Comparison of ENCODE assay signal across 20 cellular contexts in the genomic region with DNA sequence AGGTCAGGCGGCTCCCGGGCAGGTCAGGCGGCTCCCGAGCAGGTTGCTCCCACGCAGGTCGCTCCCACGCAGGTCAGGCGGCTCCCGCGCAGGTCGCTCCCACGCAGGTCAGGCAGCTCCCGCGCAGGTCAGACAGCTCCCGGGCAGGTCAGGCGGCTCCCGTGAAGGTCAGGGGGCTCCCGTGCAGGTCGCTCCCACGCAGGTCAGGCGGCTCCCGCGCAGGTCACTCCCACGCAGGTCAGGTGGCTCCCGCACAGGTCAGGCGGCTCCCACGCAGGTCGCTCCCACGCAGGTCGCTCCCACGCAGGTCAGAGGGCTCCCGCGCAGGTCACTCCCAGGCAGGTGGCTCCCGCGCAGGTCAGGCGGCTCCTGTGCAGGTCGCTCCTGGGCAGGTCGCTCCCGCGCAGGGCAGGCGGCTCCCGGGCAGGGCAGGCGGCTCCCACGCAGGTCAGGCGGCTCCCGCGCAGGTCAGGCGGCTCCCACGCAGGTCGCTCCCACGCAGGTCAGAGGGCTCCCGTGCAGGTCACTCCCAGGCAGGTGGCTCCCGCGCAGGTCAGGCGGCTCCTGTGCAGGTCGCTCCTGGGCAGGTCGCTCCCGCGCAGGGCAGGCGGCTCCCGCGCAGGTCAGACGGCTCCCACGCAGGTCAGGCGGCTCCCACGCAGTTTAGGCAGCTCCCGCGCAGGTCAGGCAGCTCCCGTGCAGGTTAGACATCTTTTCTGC. TPM values are rescaled to one million over a fixed set of nuclear protein-coding genes. Genes with fewer than 3 reads are reported as not detected.
DNase-seq lines count a peak whose midpoint lies in the region; ATAC-seq, FAIRE-seq and TF ChIP-seq lines count a peak whose summit lies in the region.
"Had no signal": no experiment of that assay in that cellular context is flagged by ENCODE, and none has a peak within 500 bp of the region (broad histone marks: within the 10 kb centered on the region; RNA-seq: fewer than 3 reads in every experiment).

No MANE protein-coding gene starts in this region.

- peaks cover 4% of the 10 kb centered on the region for H3K9me1 ChIP-seq in K562 (ENCODE audit: control insufficient read depth, insufficient read depth, low read length)

- no peak overlapping the region for H2BK5ac ChIP-seq in neuronal stem cell (ENCODE audit: low read length)

- peak overlapping the region; percentile 21 for H3K14ac ChIP-seq in neuronal stem cell (ENCODE audit: low read length)

- no peak overlapping the region for H3K27ac Mint-ChIP-seq in endodermal cell
- H3K27ac Mint-ChIP-seq in activated naive CD4-positive, alpha-beta T cell treated with anti-CD3 and anti-CD28 coated beads for 36 hours: no peak overlapping the region
- no peak overlapping the region for H3K27ac Mint-ChIP-seq in activated T-helper 1 cell treated with anti-CD3 and anti-CD28 coated beads, Interleukin-12 subunit alpha, Interleukin-12 subunit beta, Interleukin-2, Interleukin-4 antibody, amounts not matched to agents 30 ng/mL and 10 ng/mL and 1 ng/mL, durations not matched to agents 14 hours and 24 hours and 36 hours
- H3K27ac Mint-ChIP-seq: CD14-positive monocyte; CD4-positive, alpha-beta memory T cell had no signal

- H4K8ac ChIP-seq in neuronal stem cell (ENCODE audit: low read depth, low read length): no peak overlapping the region

- no peak overlapping the region for H3K4me3 Mint-ChIP-seq in endodermal cell
- no peak overlapping the region for H3K4me3 Mint-ChIP-seq in activated naive CD4-positive, alpha-beta T cell treated with anti-CD3 and anti-CD28 coated beads for 36 hours
- no peak overlapping the region for H3K4me3 Mint-ChIP-seq in activated T-helper 1 cell treated with anti-CD3 and anti-CD28 coated beads, Interleukin-12 subunit alpha, Interleukin-12 subunit beta, Interleukin-2, Interleukin-4 antibody, amounts not matched to agents 30 ng/mL and 10 ng/mL and 1 ng/mL, durations not matched to agents 14 hours and 24 hours and 36 hours
- H3K4me3 Mint-ChIP-seq: CD14-positive monocyte; CD4-positive, alpha-beta memory T cell had no signal

- no peak overlapping the region for H2BK120ac ChIP-seq in neuronal stem cell (ENCODE audit: low read depth, low read length)

- FAIRE-seq in K562 (lab: Jason Lieb, UNC): no peak
- FAIRE-seq: A549, GM12892, GM18507, HTR-8/SVneo had no signal

- no peak overlapping the region for H2AFZ ChIP-seq in K562 (ENCODE audit: low read depth, low read length)
- no peak overlapping the region for H2AFZ ChIP-seq in neuronal stem cell (ENCODE audit: low read length)
- H2AFZ ChIP-seq: GM23248 had no signal

- H3K4me3 ChIP-seq in K562: no peak overlapping the region
- H3K4me3 ChIP-seq in endodermal cell (ENCODE audit: low read length): no peak overlapping the region
- H3K4me3 ChIP-seq in neuronal stem cell (ENCODE audit: low read length in 2 of 2): no peak overlapping the region
- no peak overlapping the region for H3K4me3 ChIP-seq in upper lobe of right lung
- H3K4me3 ChIP-seq: A549, BLaER1, GM23248, HAP-1 had no signal

- no peak overlapping the region for H3K27ac ChIP-seq in K562 (ENCODE audit: extremely low read depth, low read depth, low read length)
- H3K27ac ChIP-seq in endodermal cell (ENCODE audit: low read depth, low read length): no peak overlapping the region
- no peak overlapping the region for H3K27ac ChIP-seq in neuronal stem cell (replicated peaks; ENCODE audit: low read length)
- H3K27ac ChIP-seq in upper lobe of right lung: no peak overlapping the region
- H3K27ac ChIP-seq: A549, BLaER1, GM23248 had no signal

- in situ Hi-C loops in K562 (cut with MboI): no loop called here

- TF ChIP-seq EP300 in K562 (IDR thresholded peaks at IDR 0.05; ENCODE audit: low read length): no peak

- no peak overlapping the region for H4K91ac ChIP-seq in neuronal stem cell (ENCODE audit: low read depth, low read length, poor library complexity)

- peaks cover 7% of the 10 kb centered on the region; the same call in 1 of the 2 replicates for H4K20me1 ChIP-seq in K562 (replicated peaks; ENCODE audit: control insufficient read depth, insufficient read depth, low read length)
- H4K20me1 ChIP-seq: BLaER1 had no signal

- no peak overlapping the region for H3K4ac ChIP-seq in neuronal stem cell (ENCODE audit: low read length)

- no peaks in the 10 kb centered on the region for H3K79me1 ChIP-seq in neuronal stem cell (ENCODE audit: low read depth, low read length)

- no peak overlapping the region for H3K23ac ChIP-seq in neuronal stem cell (ENCODE audit: low read depth, low read length, poor library complexity)

- TF ChIP-seq RAD21 in K562 (CRISPR knock-in tag; conservative IDR thresholded peaks at IDR 0.05 in 1 of 2, IDR thresholded peaks at IDR 0.05 in 1 of 2): no peak

- H3K36me3 ChIP-seq in K562 (ENCODE audit: control insufficient read depth, insufficient read depth, low read length): no peaks in the 10 kb centered on the region
- H3K36me3 ChIP-seq in endodermal cell (ENCODE audit: control insufficient read depth, insufficient read depth, low read length): no peaks in the 10 kb centered on the region
- H3K36me3 ChIP-seq in neuronal stem cell (replicated peaks in 1 of 2; ENCODE audit: control insufficient read depth in 2 of 2, insufficient read depth in 2 of 2, low read length in 2 of 2): no peaks in the 10 kb centered on the region
- no peaks in the 10 kb centered on the region for H3K36me3 ChIP-seq in upper lobe of right lung
- H3K36me3 ChIP-seq: BLaER1, HAP-1 had no signal

- no peaks in the 10 kb centered on the region for H3K4me1 Mint-ChIP-seq in endodermal cell
- no peaks in the 10 kb centered on the region for H3K4me1 Mint-ChIP-seq in activated naive CD4-positive, alpha-beta T cell treated with anti-CD3 and anti-CD28 coated beads for 36 hours (ENCODE audit: low read depth)
- no peaks in the 10 kb centered on the region for H3K4me1 Mint-ChIP-seq in activated T-helper 1 cell treated with anti-CD3 and anti-CD28 coated beads, Interleukin-12 subunit alpha, Interleukin-12 subunit beta, Interleukin-2, Interleukin-4 antibody, amounts not matched to agents 30 ng/mL and 10 ng/mL and 1 ng/mL, durations not matched to agents 14 hours and 24 hours and 36 hours (ENCODE audit: low read depth)
- H3K4me1 Mint-ChIP-seq: CD14-positive monocyte; CD4-positive, alpha-beta memory T cell had no signal

- BruUV-seq in K562 (replicated peaks; lab: Mats Ljungman, UMichigan): no TSS peak

- H3K18ac ChIP-seq in neuronal stem cell (ENCODE audit: low read length): peak overlapping the region; percentile 57

- peaks cover 0 to 13% of the 10 kb centered on the region in 2 experiments; a peak in 1 of 5 replicates for H3K4me1 ChIP-seq in K562 (replicated peaks in 1 of 2; ENCODE audit: control insufficient read depth in 2 of 2, insufficient read depth in 2 of 2, low read length in 2 of 2)
- H3K4me1 ChIP-seq in endodermal cell (ENCODE audit: control insufficient read depth, insufficient read depth, low read length): no peaks in the 10 kb centered on the region
- no peaks in the 10 kb centered on the region for H3K4me1 ChIP-seq in neuronal stem cell (ENCODE audit: control insufficient read depth in 2 of 2, insufficient read depth in 1 of 2, low read depth in 1 of 2, low read length in 2 of 2)
- no peaks in the 10 kb centered on the region for H3K4me1 ChIP-seq in upper lobe of right lung
- H3K4me1 ChIP-seq: A549, BLaER1, HAP-1 had no signal

- no peaks in the 10 kb centered on the region for H3K9me3 Mint-ChIP-seq in endodermal cell
- no peaks in the 10 kb centered on the region for H3K9me3 Mint-ChIP-seq in activated naive CD4-positive, alpha-beta T cell treated with anti-CD3 and anti-CD28 coated beads for 36 hours
- peaks cover 4% of the 10 kb centered on the region for H3K9me3 Mint-ChIP-seq in activated T-helper 1 cell treated with anti-CD3 and anti-CD28 coated beads, Interleukin-12 subunit alpha, Interleukin-12 subunit beta, Interleukin-2, Interleukin-4 antibody, amounts not matched to agents 30 ng/mL and 10 ng/mL and 1 ng/mL, durations not matched to agents 14 hours and 24 hours and 36 hours

- no peaks in the 10 kb centered on the region for H3K36me3 Mint-ChIP-seq in endodermal cell (ENCODE audit: low read depth)
- no peaks in the 10 kb centered on the region for H3K36me3 Mint-ChIP-seq in activated naive CD4-positive, alpha-beta T cell treated with anti-CD3 and anti-CD28 coated beads for 36 hours (ENCODE audit: low read depth)
- H3K36me3 Mint-ChIP-seq in activated T-helper 1 cell treated with anti-CD3 and anti-CD28 coated beads, Interleukin-12 subunit alpha, Interleukin-12 subunit beta, Interleukin-2, Interleukin-4 antibody, amounts not matched to agents 30 ng/mL and 10 ng/mL and 1 ng/mL, durations not matched to agents 14 hours and 24 hours and 36 hours (ENCODE audit: low read depth): no peaks in the 10 kb centered on the region
- H3K36me3 Mint-ChIP-seq: CD14-positive monocyte; CD4-positive, alpha-beta memory T cell had no signal

- intact Hi-C loops in K562 (cut with micrococcal nuclease): no loop called here
- intact Hi-C loops in upper lobe of right lung (cut with DNase I): no loop called here
- intact Hi-C loops in activated naive CD4-positive, alpha-beta T cell treated with anti-CD3 and anti-CD28 coated beads for 36 hours (cut with micrococcal nuclease): no loop called here
- intact Hi-C loops in activated T-helper 1 cell treated with anti-CD3 and anti-CD28 coated beads, Interleukin-12 subunit alpha, Interleukin-12 subunit beta, Interleukin-2, Interleukin-4 antibody, amounts not matched to agents 30 ng/mL and 10 ng/mL and 1 ng/mL, durations not matched to agents 14 hours and 24 hours and 36 hours (cut with micrococcal nuclease): no loop called here

- ATAC-seq in K562 (no peak), upper lobe of right lung (no peak)
- ATAC-seq: A549 had no signal

- no peak overlapping the region for H2BK12ac ChIP-seq in neuronal stem cell (ENCODE audit: low read length)

- TF ChIP-seq POLR2A in K562 (conservative IDR thresholded peaks at IDR 0.05): no peak

- peaks cover 9% of the 10 kb centered on the region for H3K27me3 Mint-ChIP-seq in endodermal cell (ENCODE audit: insufficient read depth)
- peaks cover 3% of the 10 kb centered on the region for H3K27me3 Mint-ChIP-seq in activated naive CD4-positive, alpha-beta T cell treated with anti-CD3 and anti-CD28 coated beads for 36 hours (ENCODE audit: low read depth)
- H3K27me3 Mint-ChIP-seq in activated T-helper 1 cell treated with anti-CD3 and anti-CD28 coated beads, Interleukin-12 subunit alpha, Interleukin-12 subunit beta, Interleukin-2, Interleukin-4 antibody, amounts not matched to agents 30 ng/mL and 10 ng/mL and 1 ng/mL, durations not matched to agents 14 hours and 24 hours and 36 hours (ENCODE audit: insufficient read depth): no peaks in the 10 kb centered on the region

- H3K79me2 ChIP-seq in K562 (ENCODE audit: control insufficient read depth, insufficient read depth, low read length): no peaks in the 10 kb centered on the region

- H3K9ac ChIP-seq in K562 (ENCODE audit: insufficient read depth in 1 of 2, low read depth in 2 of 2, low read length in 2 of 2) (no peak overlapping the region), endodermal cell (ENCODE audit: extremely low read depth, low read length, poor library complexity, severe bottlenecking) (no peak overlapping the region), neuronal stem cell (ENCODE audit: low read depth, low read length, poor library complexity) (no peak overlapping the region)
- H3K9ac ChIP-seq: BLaER1, GM23248 had no signal

- CTCF ChIA-PET in K562 (lab: Yijun Ruan, JAX; ENCODE audit: low intra/inter-chr PET ratio): no interaction called here
- CTCF ChIA-PET in activated naive CD4-positive, alpha-beta T cell treated with anti-CD3 and anti-CD28 coated beads for 36 hours (lab: Charles Lee): interaction anchor here (1.1 kb wide), 1 partner anchor 178 kb away, joined by 3 read pairs; no protein-coding TSS in a partner anchor

- H2AK5ac ChIP-seq in neuronal stem cell (ENCODE audit: low read depth, low read length): no peak overlapping the region

- peaks cover 18 to 74% of the 10 kb centered on the region in 2 experiments; a peak in 4 of 5 replicates for H3K27me3 ChIP-seq in K562 (ENCODE audit: control insufficient read depth in 2 of 2, insufficient read depth in 2 of 2, low read length in 2 of 2)
- H3K27me3 ChIP-seq in endodermal cell (ENCODE audit: control insufficient read depth, insufficient read depth, low read length, poor library complexity, severe bottlenecking): no peaks in the 10 kb centered on the region
- H3K27me3 ChIP-seq in neuronal stem cell (ENCODE audit: control insufficient read depth in 3 of 3, insufficient read depth in 3 of 3, low read depth in 1 of 3, low read length in 3 of 3): peaks cover 0 to 9% (median 0%) of the 10 kb centered on the region in 3 experiments
- H3K27me3 ChIP-seq in upper lobe of right lung: no peaks in the 10 kb centered on the region
- H3K27me3 ChIP-seq: BLaER1 had no signal

- POLR2A ChIA-PET in K562 (lab: Yijun Ruan, JAX): interaction anchor here (0.6 kb wide), 1 partner anchor 14 kb away, joined by 4 read pairs; no protein-coding TSS in a partner anchor

- H3K4me2 ChIP-seq in K562 (ENCODE audit: insufficient read depth, low read length) (no peak overlapping the region), neuronal stem cell (ENCODE audit: insufficient read depth, low read length, poor library complexity, severe bottlenecking) (no peak overlapping the region)
- H3K4me2 ChIP-seq: A549, BLaER1 had no signal

- H3K9me3 ChIP-seq in K562 (replicated peaks; ENCODE audit: control insufficient read depth, insufficient read depth, low read depth, low read length) (no peaks in the 10 kb centered on the region), endodermal cell (ENCODE audit: control insufficient read depth, low read length) (peaks cover 60% of the 10 kb centered on the region), neuronal stem cell (replicated peaks in 1 of 2; ENCODE audit: control insufficient read depth in 2 of 2, insufficient read depth in 1 of 2, low read depth in 1 of 2, low read length in 2 of 2) (no peaks in the 10 kb centered on the region), upper lobe of right lung (no peaks in the 10 kb centered on the region)
- H3K9me3 ChIP-seq: A549, BLaER1, HAP-1 had no signal

- 19% methylated on average over 69 of the region's 69 CpGs for WGBS in K562 (ENCODE audit: insufficient coverage, low coverage, missing lambda C conversion rate)
- 87 to 91% methylated on average over 26 to 69 of the region's 69 CpGs for WGBS in endodermal cell (ENCODE audit: insufficient coverage in 1 of 2, insufficient read length in 1 of 2), 2 experiments
- no CpG with 5 or more reads among the region's 69 CpGs for WGBS in neuronal stem cell (ENCODE audit: extremely low coverage in 2 of 2, insufficient read length in 2 of 2, insufficient replicate concordance in 1 of 2), 2 donors

- H2BK15ac ChIP-seq in neuronal stem cell (ENCODE audit: low read length): no peak overlapping the region

- DNase-seq in K562 (ENCODE audit: extremely low read depth in 1 of 4, low spot score in 3 of 4) (no peak), endodermal cell (peak; percentile 31), neuronal stem cell (ENCODE audit: low spot score) (no peak), upper lobe of right lung (peak; percentile 43), foreskin melanocyte (no peak)
- DNase-seq in activated naive CD4-positive, alpha-beta T cell treated with anti-CD3 and anti-CD28 coated beads for 36 hours: no peak
- DNase-seq in activated T-helper 1 cell treated with anti-CD3 and anti-CD28 coated beads, Interleukin-12 subunit alpha, Interleukin-12 subunit beta, Interleukin-2, Interleukin-4 antibody, amounts not matched to agents 30 ng/mL and 10 ng/mL and 1 ng/mL, durations not matched to agents 14 hours and 24 hours and 36 hours (ENCODE audit: low spot score): no peak
- DNase-seq: CD4-positive, alpha-beta memory T cell; DMS153; DMS79; GDM1; GM23248; IMR-90 had no signal

- no peak for TF ChIP-seq CTCF in K562 (IDR thresholded peaks at IDR 0.05 in 2 of 3, conservative IDR thresholded peaks at IDR 0.05 in 1 of 3; ENCODE audit: insufficient read depth in 2 of 3, low read depth in 1 of 3, low read length in 3 of 3)
- TF ChIP-seq CTCF in endodermal cell (conservative IDR thresholded peaks at IDR 0.05): no peak
- TF ChIP-seq CTCF in upper lobe of right lung (IDR thresholded peaks at IDR 0.05): no peak

RNA-seq across cellular contexts. Expression of a gene that starts 30.7 kb away (rescaled TPM):
- not detected in 2 replicates for total RNA-seq in K562 (2011; cell fraction: chromatin; rRNA removed; ENCODE audit: low replicate concordance)
- not detected in 2 replicates for total RNA-seq in K562 (2011; cell fraction: nucleolus; rRNA removed)
- not detected in 2 replicates for total RNA-seq in K562 (2011; cell fraction: nucleoplasm; rRNA removed)
- total RNA-seq in K562 (2014; rRNA removed): not detected in 2 replicates
- not detected in 2 replicates for total RNA-seq in K562 (2014; rRNA removed; fragmentation: Illumina TruSeq; extraction: Trizol)
- total RNA-seq in K562 (2015; rRNA removed; fragmentation: Illumina TruSeq; extraction: Trizol): not detected in 2 replicates
- 0.09 TPM in 1 of 2 replicates, not detected in the other for total RNA-seq in K562 (2021)
- not detected in 2 replicates for polyA plus RNA-seq in K562 (2011; rRNA removed)
- not detected in 2 replicates for polyA plus RNA-seq in K562 (2011; cell fraction: cytosol; rRNA removed)
- not detected in 2 replicates for polyA plus RNA-seq in K562 (2011; cell fraction: nucleus; rRNA removed)
- 0.04 TPM in 1 of 2 replicates, not detected in the other for polyA plus RNA-seq in K562 (2012)
- not detected in 2 replicates for polyA plus RNA-seq in K562 (2014; fragmentation: Illumina TruSeq; extraction: Trizol)
- not detected for polyA plus RNA-seq in K562 (2014; fragmentation: Nextera tagmentation; extraction: Ambion mirVana)
- not detected in 2 replicates for polyA plus RNA-seq in K562 (2014; rRNA removed)
- polyA minus RNA-seq in K562 (2011; rRNA and poly(A)+ RNA removed): not detected in 2 replicates
- polyA minus RNA-seq in K562 (2011; cell fraction: cytosol; rRNA and poly(A)+ RNA removed): 0.73 TPM in 1 of 2 replicates, not detected in the other
- polyA minus RNA-seq in K562 (2011; cell fraction: nucleus; rRNA and poly(A)+ RNA removed): not detected in 2 replicates
- 1 to 10 TPM in 1 of 2 donors, under 1 TPM in 1; 0.69 to 1.2 TPM for total RNA-seq in endodermal cell
- polyA plus RNA-seq in endodermal cell (2013, experiment 1 of 2): 0.68 TPM
- polyA plus RNA-seq in endodermal cell (2013, experiment 2 of 2): 0.37 TPM
- 19.0 TPM for polyA plus RNA-seq in neuronal stem cell (2013, experiment 1 of 2)
- polyA plus RNA-seq in neuronal stem cell (2013, experiment 2 of 2): 20.3 TPM
- total RNA-seq in upper lobe of right lung: 4.9 TPM
- under 1 TPM; 0.54 to 0.62 TPM for total RNA-seq in activated naive CD4-positive, alpha-beta T cell treated with anti-CD3 and anti-CD28 coated beads for 36 hours
- 0.41 and 0.47 TPM in 2 replicates for total RNA-seq in activated T-helper 1 cell treated with anti-CD3 and anti-CD28 coated beads, Interleukin-12 subunit alpha, Interleukin-12 subunit beta, Interleukin-2, Interleukin-4 antibody, amounts not matched to agents 30 ng/mL and 10 ng/mL and 1 ng/mL, durations not matched to agents 14 hours and 24 hours and 36 hours
- total RNA-seq: GM23248, IMR-90 had no signal

Comparison
In these comparisons a context has a peak if more than half of its experiments do, and no peak if none do; other contexts are left out.
1. DNase-seq: peak in endodermal cell (single experiment) and upper lobe of right lung (single experiment); none in K562 (0 of 4), neuronal stem cell (single experiment), foreskin melanocyte (single experiment), activated naive CD4-positive, alpha-beta T cell treated with anti-CD3 and anti-CD28 coated beads for 36 hours (single experiment) and activated T-helper 1 cell treated with anti-CD3 and anti-CD28 coated beads, Interleukin-12 subunit alpha, Interleukin-12 subunit beta, Interleukin-2, Interleukin-4 antibody, amounts not matched to agents 30 ng/mL and 10 ng/mL and 1 ng/mL, durations not matched to agents 14 hours and 24 hours and 36 hours (single experiment).